10 cellular contexts compared by ENCODE assay signal in genomic region chr6:141675957-141676356, GRCh38.
DNase-seq lines count a peak whose midpoint lies in the region; ATAC-seq, FAIRE-seq and TF ChIP-seq lines count a peak whose summit lies in the region.
"Had no signal": no experiment of that assay in that cellular context is flagged by ENCODE, and none has a peak within 500 bp of the region (broad histone marks: within the 10 kb centered on the region; RNA-seq: fewer than 3 reads in every experiment).

No MANE protein-coding gene starts in this region.

- peaks cover 5% of the 10 kb centered on the region; the same call in 1 of the 2 replicates for H3K36me3 ChIP-seq in SK-N-MC (ENCODE audit: insufficient read depth, low read length)
- H3K36me3 ChIP-seq in CD8-positive, alpha-beta memory T cell (ENCODE audit: insufficient read depth, low read length), result no peaks in the 10 kb centered on the region
- H3K36me3 ChIP-seq: thoracic aorta had no signal

- H3K9me3 ChIP-seq in SK-N-MC (ENCODE audit: low read depth, low read length), result 0 out of 2 replicates have a peak, but pooled peaks cover 5% of the 10 kb centered on the region
- no peaks in the 10 kb centered on the region for H3K9me3 ChIP-seq in CD8-positive, alpha-beta memory T cell (ENCODE audit: low read length)
- H3K9me3 ChIP-seq: thoracic aorta had no signal

- H3K27me3 Mint-ChIP-seq in CD8-positive, alpha-beta memory T cell, result peaks cover 1 to 12% of the 10 kb centered on the region in 2 donors

- H3K36me3 Mint-ChIP-seq in CD8-positive, alpha-beta memory T cell, result no peaks in the 10 kb centered on the region

- CTCF ChIA-PET in CD8-positive, alpha-beta memory T cell (lab: Charles Lee), result no interaction called here

- no peaks in the 10 kb centered on the region for H3K4me1 ChIP-seq in CD8-positive, alpha-beta memory T cell (ENCODE audit: insufficient read depth, low read length)

- peak; percentile 33 for TF ChIP-seq CTCF in fibroblast of villous mesenchyme (IDR thresholded peaks at IDR 0.05; ENCODE audit: insufficient read depth, low read depth, low read length)

- peak; percentile 44 for FAIRE-seq in A204.1 (lab: Jason Lieb, UNC)
- no peak for FAIRE-seq in RCC 7860 (lab: Jason Lieb, UNC)

- H3K27ac Mint-ChIP-seq in CD8-positive, alpha-beta memory T cell, result no peak overlapping the region

- H3K9me3 Mint-ChIP-seq in CD8-positive, alpha-beta memory T cell, result no peaks in the 10 kb centered on the region

- peak overlapping the region; percentile 73 for H3K27ac ChIP-seq in SK-N-MC
- H3K27ac ChIP-seq in CD8-positive, alpha-beta memory T cell (ENCODE audit: low read depth, low read length), result no peak overlapping the region
- H3K27ac ChIP-seq: thoracic aorta had no signal

- H3K9ac ChIP-seq in SK-N-MC (ENCODE audit: insufficient read length), result peak overlapping the region; percentile 33

- DNase-seq in GM03348 (ENCODE audit: low spot score) (peak; percentile 12), SK-N-MC (ENCODE audit: low read depth, low spot score) (no peak), fibroblast of villous mesenchyme (ENCODE audit: low read depth) (no peak), RCC 7860 (ENCODE audit: low spot score) (no peak)
- DNase-seq in CD8-positive, alpha-beta memory T cell, result no peak
- DNase-seq: stimulated activated CD4-positive, alpha-beta T cell treated with anti-CD3 and anti-CD28 coated beads, Interleukin-4, amount 100 ng/mL, for 4 hours had no signal

- POLR2A ChIA-PET in CD8-positive, alpha-beta memory T cell (lab: Charles Lee), result no interaction called here

- no peaks in the 10 kb centered on the region for H3K27me3 ChIP-seq in CD8-positive, alpha-beta memory T cell (ENCODE audit: insufficient read depth, low read length, poor library complexity, severe bottlenecking)

- no peak overlapping the region for H3K4me3 Mint-ChIP-seq in CD8-positive, alpha-beta memory T cell

- no peak for ATAC-seq in activated CD4-positive, CD25-positive, alpha-beta regulatory T cell treated with anti-CD3 and anti-CD28 coated beads, Interleukin-2, amount 50 U/mL, for 24 hours
- no peak for ATAC-seq in GM21529 (IDR thresholded peaks at IDR 0.05; ENCODE audit: unreplicated experiment)

- no peak overlapping the region for H3K4me3 ChIP-seq in SK-N-MC
- H3K4me3 ChIP-seq in fibroblast of villous mesenchyme (ENCODE audit: low read depth, low read length), result no peak overlapping the region
- no peak overlapping the region for H3K4me3 ChIP-seq in CD8-positive, alpha-beta memory T cell (ENCODE audit: low read length)
- H3K4me3 ChIP-seq: thoracic aorta had no signal

- peaks cover 1 to 5% (median 4%) of the 10 kb centered on the region in 3 donors for H3K4me1 Mint-ChIP-seq in CD8-positive, alpha-beta memory T cell
